ENCODE assay signal across 22 cellular contexts in genomic region chr11:2977113-2977512, GRCh38. TPM values are rescaled to one million over a fixed set of nuclear protein-coding genes. Genes with fewer than 3 reads are reported as not detected.
"Had no signal": no experiment of that assay in that cellular context is flagged by ENCODE, and none has a peak within 500 bp of the region (broad histone marks: within the 10 kb centered on the region; RNA-seq: fewer than 3 reads in every experiment).

No MANE protein-coding gene starts in this region.

- H3K4me1 ChIP-seq: colonic mucosa, lower lobe of right lung, SJCRH30 had no signal

- H3K27me3 ChIP-seq: colonic mucosa, dorsolateral prefrontal cortex, esophagus muscularis mucosa, gastroesophageal sphincter, heart left ventricle, SJCRH30 had no signal

- H3K4me3 Mint-ChIP-seq: activated CD4-positive, alpha-beta T cell treated with anti-CD3 and anti-CD28 coated beads, Interleukin-2, amount 10 ng/mL, durations not matched to agents 7 days and 5 days; activated naive CD8-positive, alpha-beta T cell treated with anti-CD3 and anti-CD28 coated beads, Interleukin-2, amount 10 ng/mL, durations not matched to agents 7 days and 5 days; naive B cell; type B pancreatic cell had no signal

- H3K9me3 ChIP-seq: colonic mucosa, esophagus muscularis mucosa, gastroesophageal sphincter, heart left ventricle, lower lobe of right lung, SJCRH30, thoracic aorta had no signal

- H3K4me3 ChIP-seq: colonic mucosa, dorsolateral prefrontal cortex, esophagus muscularis mucosa, gastroesophageal sphincter, heart left ventricle, lower lobe of right lung, SJCRH30, thoracic aorta had no signal

- H3K27me3 Mint-ChIP-seq: activated CD4-positive, alpha-beta T cell treated with anti-CD3 and anti-CD28 coated beads, Interleukin-2, amount 10 ng/mL, durations not matched to agents 7 days and 5 days; activated naive CD8-positive, alpha-beta T cell treated with anti-CD3 and anti-CD28 coated beads, Interleukin-2, amount 10 ng/mL, durations not matched to agents 7 days and 5 days; naive B cell; type B pancreatic cell had no signal

- H3K27ac ChIP-seq: colonic mucosa, esophagus muscularis mucosa, gastroesophageal sphincter, heart left ventricle, lower lobe of right lung, SJCRH30, thoracic aorta had no signal

- FAIRE-seq: bronchial epithelial cell, islet of Langerhans had no signal

- H3K9me3 Mint-ChIP-seq: activated CD4-positive, alpha-beta T cell treated with anti-CD3 and anti-CD28 coated beads, Interleukin-2, amount 10 ng/mL, durations not matched to agents 7 days and 5 days; activated naive CD8-positive, alpha-beta T cell treated with anti-CD3 and anti-CD28 coated beads, Interleukin-2, amount 10 ng/mL, durations not matched to agents 7 days and 5 days; naive B cell; type B pancreatic cell had no signal

- H3K27ac Mint-ChIP-seq: type B pancreatic cell had no signal

- DNase-seq: activated CD4-positive, alpha-beta T cell treated with anti-CD3 and anti-CD28 coated beads, Interleukin-2, amount 10 ng/mL, durations not matched to agents 7 days and 5 days; activated CD8-positive, alpha-beta memory T cell treated with anti-CD3 and anti-CD28 coated beads for 24 hours; activated naive CD4-positive, alpha-beta T cell; activated naive CD8-positive, alpha-beta T cell treated with anti-CD3 and anti-CD28 coated beads, Interleukin-2, amount 10 ng/mL, durations not matched to agents 7 days and 5 days; amygdala; colonic mucosa; dorsolateral prefrontal cortex; heart left ventricle; lower lobe of right lung; mesendoderm; naive B cell; SJCRH30; stimulated activated CD4-positive, alpha-beta T cell treated with anti-CD3 and anti-CD28 coated beads, Interleukin-2, amount 100 ng/mL, for 48 hours; stimulated activated CD8-positive, alpha-beta memory T cell treated with anti-CD3 and anti-CD28 coated beads, Interleukin-4, amount 100 ng/mL, for 48 hours; stimulated activated naive CD4-positive, alpha-beta T cell; T-helper 1 cell had no signal

- ATAC-seq: gastroesophageal sphincter, lower lobe of right lung had no signal

RNA-seq across cellular contexts. Expression of gene PHLDA2, which starts 47.9 kb away (rescaled TPM):
- total RNA-seq: SJCRH30 had no signal
